Comparison of ENCODE assay signal across 8 cellular contexts in the genomic region with DNA sequence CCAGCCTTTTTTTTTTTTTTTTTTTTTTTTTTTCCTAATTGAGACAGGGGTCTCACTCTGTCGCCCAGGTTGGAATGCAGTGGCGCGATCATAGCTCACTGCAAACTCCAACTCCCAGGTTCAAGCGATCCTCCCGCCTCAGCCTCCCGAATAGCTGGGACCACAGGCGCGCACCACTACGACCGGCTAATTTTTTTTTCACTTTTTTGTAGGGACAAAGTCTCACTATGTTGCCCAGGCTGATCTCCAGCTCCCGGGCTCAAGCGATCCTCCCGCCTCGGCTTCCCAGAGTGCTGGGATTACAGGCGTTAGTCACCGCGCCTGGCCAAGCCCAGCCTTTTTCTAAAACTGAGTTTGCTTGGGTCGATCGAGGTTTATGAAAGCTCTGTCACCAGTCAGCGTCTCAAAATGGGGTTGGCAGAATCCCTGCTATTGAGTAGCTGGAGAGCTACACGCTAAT.
DNase-seq lines count a peak whose midpoint lies in the region; FAIRE-seq lines count a peak whose summit lies in the region.

No MANE protein-coding gene starts in this region.

- DNase-seq in NCI-H748 (lab: John Stamatoyannopoulos, UW; ENCODE audit: unreplicated experiment) (peak; percentile 47), NCI-H748 treated with DMSO at 0.1 percent for 48 hours (lab: John Stamatoyannopoulos, UW) (no peak), RCC 7860 (ENCODE audit: low spot score) (peak; percentile 10), caudate nucleus (lab: John Stamatoyannopoulos, UW) (peak in 8 of 61 donors; percentile 6 to 42 (median 20)), stromal cell of bone marrow (ENCODE audit: low read depth) (peak; percentile 60), NCI-H1436 treated with DMSO at 0.1 percent for 48 hours (lab: John Stamatoyannopoulos, UW) (no peak), epidermal melanocyte (ENCODE audit: insufficient read length, low spot score) (no peak)

- H3K27ac ChIP-seq in caudate nucleus (ENCODE audit: low read depth, low read length) (peak overlapping the region; percentile 91), layer of hippocampus (ENCODE audit: low read depth, low read length) (peak overlapping the region; percentile 99)

- H3K27me3 ChIP-seq in layer of hippocampus (ENCODE audit: control insufficient read depth, insufficient read depth, low read length), result no peaks in the 10 kb centered on the region

- FAIRE-seq in RCC 7860 (lab: Jason Lieb, UNC), result no peak

Comparison
In these comparisons a context has a peak if more than half of its experiments do, and no peak if none do; other contexts are left out.
1. DNase-seq: peak in NCI-H748 (single experiment), RCC 7860 (single experiment) and stromal cell of bone marrow (single experiment); none in NCI-H748 treated with DMSO at 0.1 percent for 48 hours (single experiment), NCI-H1436 treated with DMSO at 0.1 percent for 48 hours (single experiment) and epidermal melanocyte (single experiment).